ENCODE assay signal across 8 cellular contexts in genomic region chr2:17539993-17540812, GRCh38. TPM values are rescaled to one million over a fixed set of nuclear protein-coding genes. Genes with fewer than 3 reads are reported as not detected.
DNase-seq lines count a peak whose midpoint lies in the region; ATAC-seq and TF ChIP-seq lines count a peak whose summit lies in the region.

Gene VSNL1 (plus strand): TSS chr2:17540696. CDS start chr2:17592075, 51,379 bp downstream.

- no peaks in the 10 kb centered on the region for H3K9me3 Mint-ChIP-seq in progenitor cell of endocrine pancreas (ENCODE audit: low read depth)
- peaks cover 3 to 29% (median 18%) of the 10 kb centered on the region in 6 donors for H3K9me3 Mint-ChIP-seq in immature natural killer cell

- H3K36me3 ChIP-seq in BJ (ENCODE audit: control insufficient read depth, insufficient read depth, low read length): no peaks in the 10 kb centered on the region
- H3K36me3 ChIP-seq in right atrium auricular region: no peaks in the 10 kb centered on the region

- peak within 1 kb of the TSS; percentile 78 for H3K4me3 Mint-ChIP-seq in progenitor cell of endocrine pancreas (ENCODE audit: low read depth)
- no peak within 1 kb of the TSS for H3K4me3 Mint-ChIP-seq in immature natural killer cell

- H3K4me3 ChIP-seq in BJ (ENCODE audit: low read depth, low read length) (peak within 1 kb of the TSS; percentile 32), right atrium auricular region (peak within 1 kb of the TSS; percentile 49)

- CTCF ChIA-PET in BJ (lab: Yijun Ruan, JAX): interaction anchor here (1.1 kb wide), 1 partner anchor 131 kb away, joined by 3 read pairs; no protein-coding TSS in a partner anchor

- POLR2A ChIA-PET in BJ (lab: Charles Lee): no interaction called here

- H3K27ac Mint-ChIP-seq in progenitor cell of endocrine pancreas (peak within 1 kb of the TSS; percentile 85), immature natural killer cell (no peak within 1 kb of the TSS)

- H3K4me1 Mint-ChIP-seq in progenitor cell of endocrine pancreas (ENCODE audit: low read depth) (peaks cover 19% of the 10 kb centered on the region), immature natural killer cell (no peaks in the 10 kb centered on the region)

- H3K27me3 ChIP-seq in BJ (ENCODE audit: control insufficient read depth, insufficient read depth, low read length) (peaks cover 27% of the 10 kb centered on the region), right atrium auricular region (no peaks in the 10 kb centered on the region)

- DNase-seq in BJ (ENCODE audit: low read depth) (no peak), NCI-H1092 (lab: John Stamatoyannopoulos, UW) (peak; percentile 57), anterior cingulate cortex (lab: John Stamatoyannopoulos, UW) (peak; percentile 33 to 93 (median 74)), right atrium auricular region (ENCODE audit: low spot score) (peak; percentile 66), progenitor cell of endocrine pancreas (ENCODE audit: low spot score, unreplicated experiment) (peak; percentile 93), immature natural killer cell (no peak)
- no peak for DNase-seq in stimulated activated CD4-positive, alpha-beta T cell treated with anti-CD3 and anti-CD28 coated beads, Interleukin-2, amount 100 ng/mL, for 48 hours

- H3K4me1 ChIP-seq in right atrium auricular region: peaks cover 0 to 18% of the 10 kb centered on the region in 2 donors

- H3K36me3 Mint-ChIP-seq in progenitor cell of endocrine pancreas (ENCODE audit: insufficient read depth): no peaks in the 10 kb centered on the region
- H3K36me3 Mint-ChIP-seq in immature natural killer cell: peaks cover 0 to 3% (median 0%) of the 10 kb centered on the region in 3 donors

- no peaks in the 10 kb centered on the region for H3K9me3 ChIP-seq in right atrium auricular region

- TF ChIP-seq CTCF in BJ (IDR thresholded peaks at IDR 0.05; ENCODE audit: insufficient read depth, low read depth, low read length) (no peak), right atrium auricular region (IDR thresholded peaks at IDR 0.05) (no peak), progenitor cell of endocrine pancreas (IDR thresholded peaks at IDR 0.05; ENCODE audit: unreplicated experiment) (no peak)

- no peak for ATAC-seq in GM21515 (IDR thresholded peaks at IDR 0.05; ENCODE audit: unreplicated experiment)

- H3K27me3 Mint-ChIP-seq in progenitor cell of endocrine pancreas (peaks cover 62% of the 10 kb centered on the region), immature natural killer cell (ENCODE audit: low read depth in 3 of 3) (peaks cover 11 to 16% (median 11%) of the 10 kb centered on the region in 3 donors)

- H3K27ac ChIP-seq in right atrium auricular region: peak within 1 kb of the TSS; percentile 75 to 94

RNA-seq across cellular contexts. Expression of gene VSNL1, which starts in this region (rescaled TPM):
- polyA plus RNA-seq in BJ (2011; rRNA removed) (not detected in 2 replicates), immature natural killer cell (not detected)
- polyA minus RNA-seq in BJ (2011; rRNA and poly(A)+ RNA removed): not detected in 2 replicates
- total RNA-seq in right atrium auricular region (10 to 100 TPM; 30.2 to 41.7 TPM), progenitor cell of endocrine pancreas (1.1 TPM in 2 replicates)

Comparison
In these comparisons a context has a peak if more than half of its experiments do, and no peak if none do; other contexts are left out.
1. RNA of gene VSNL1 (total RNA-seq): 30.2 to 41.7 TPM in right atrium auricular region; 1.1 TPM in progenitor cell of endocrine pancreas; every median in the first group is over 10 times any median in the second.
2. DNase-seq: peak in NCI-H1092 (single experiment), anterior cingulate cortex (58 of 58), right atrium auricular region (single experiment) and progenitor cell of endocrine pancreas (single experiment); none in BJ (single experiment), immature natural killer cell (0 of 3) and stimulated activated CD4-positive, alpha-beta T cell treated with anti-CD3 and anti-CD28 coated beads, Interleukin-2, amount 100 ng/mL, for 48 hours (0 of 2).